ENCODE assay signal across 9 cellular contexts in the genomic region with DNA sequence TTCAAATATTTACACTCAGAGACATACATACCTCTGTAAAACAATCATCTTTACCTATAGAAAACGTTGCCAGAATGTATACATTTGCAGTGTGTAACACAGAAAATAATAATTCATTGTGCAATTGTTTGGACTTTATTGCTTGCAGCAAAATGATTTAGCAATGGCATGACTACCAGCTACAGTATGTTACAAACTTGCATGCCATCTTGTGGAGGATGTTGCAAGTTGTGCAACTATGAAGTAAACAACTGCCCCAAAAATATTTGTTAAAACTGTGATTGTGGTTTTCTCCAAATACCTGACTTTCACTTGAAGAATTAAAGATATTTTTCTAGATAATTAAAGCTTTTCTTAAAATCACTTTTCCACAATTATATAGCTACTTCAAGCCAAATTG. TPM values are rescaled to one million over a fixed set of nuclear protein-coding genes. Genes with fewer than 3 reads are reported as not detected.
A peak's percentile ranks its signal among the peaks of the same experiment; 100 is the strongest.
DNase-seq lines count a peak whose midpoint lies in the region; ATAC-seq, FAIRE-seq and TF ChIP-seq lines count a peak whose summit lies in the region.
"Had no signal": no experiment of that assay in that cellular context is flagged by ENCODE, and none has a peak within 500 bp of the region (broad histone marks: within the 10 kb centered on the region; RNA-seq: fewer than 3 reads in every experiment).

No MANE protein-coding gene starts in this region.

- H3K9ac ChIP-seq in IMR-90 (ENCODE audit: low read depth, low read length) (no peak overlapping the region), GM12878 (ENCODE audit: control insufficient read depth, insufficient read depth, low read length) (no peak overlapping the region)

- H3K9me1 ChIP-seq in IMR-90 (ENCODE audit: insufficient read depth, low read length), result no peaks in the 10 kb centered on the region

- no CpG with 5 or more reads among the region's 1 CpG for WGBS in IMR-90 (ENCODE audit: extremely low coverage in 2 of 2, insufficient read length in 1 of 2), 2 experiments
- 0% methylated on average over 1 of the region's 1 CpG for WGBS in GM12878 (ENCODE audit: insufficient coverage, insufficient replicate concordance, low lambda C conversion rate, missing lambda C conversion rate)

- no peak for FAIRE-seq in GM12878 (lab: Jason Lieb, UNC)

- H2AK9ac ChIP-seq in IMR-90 (replicated peaks; ENCODE audit: low read depth, low read length, poor library complexity), result no peak overlapping the region

- no peaks in the 10 kb centered on the region for H3K79me1 ChIP-seq in IMR-90 (ENCODE audit: low read depth in 1 of 2, low read length in 2 of 2)

- H3K4me3 ChIP-seq in IMR-90 (ENCODE audit: insufficient read depth, low read depth, low read length) (no peak overlapping the region), GM12878 (no peak overlapping the region), lower lobe of right lung (no peak overlapping the region)

- DNase-seq in IMR-90, result peak; percentile 53
- DNase-seq in GM12878 (ENCODE audit: low read depth, low spot score), result no peak
- DNase-seq in lower lobe of right lung, result no peak
- DNase-seq: T-cell had no signal

- intact Hi-C loops in IMR-90 (cut with micrococcal nuclease), result no loop called here
- intact Hi-C loops in GM12878 (cut with micrococcal nuclease; ENCODE audit: unreplicated experiment), result no loop called here
- intact Hi-C loops in lower lobe of right lung (cut with DNase I), result no loop called here

- H3K18ac ChIP-seq in IMR-90 (ENCODE audit: low read depth, low read length), result no peak overlapping the region

- no peak overlapping the region for H2BK15ac ChIP-seq in IMR-90 (ENCODE audit: low read depth, low read length)

- H3K79me2 ChIP-seq in GM12878 (ENCODE audit: control insufficient read depth, insufficient read depth, low read length), result no peaks in the 10 kb centered on the region

- H4K20me1 ChIP-seq in IMR-90 (ENCODE audit: insufficient read depth, low read length) (no peaks in the 10 kb centered on the region), GM12878 (ENCODE audit: control insufficient read depth, insufficient read depth) (no peaks in the 10 kb centered on the region)

- TF ChIP-seq POLR2A in IMR-90 (IDR thresholded peaks at IDR 0.05; ENCODE audit: low read depth, low read length), result no peak
- TF ChIP-seq POLR2A in GM12878 (IDR thresholded peaks at IDR 0.05; ENCODE audit: low read depth, low read length), result no peak

- TF ChIP-seq CTCF in C4-2B (conservative IDR thresholded peaks at IDR 0.05) (peak; percentile 23), IMR-90 (conservative IDR thresholded peaks at IDR 0.05; ENCODE audit: low read depth, low read length) (peak; percentile 59), GM12878 (IDR thresholded peaks at IDR 0.05 in 2 of 3, conservative IDR thresholded peaks at IDR 0.05 in 1 of 3; ENCODE audit: control insufficient read depth in 2 of 3, extremely low read depth in 1 of 3, insufficient read depth in 1 of 3, low read depth in 3 of 3, low read length in 3 of 3) (peak in 2 of 3 experiments; percentile 18; a peak in 2 of 6 replicates), lower lobe of right lung (IDR thresholded peaks at IDR 0.05) (peak; percentile 27)

- H2AK5ac ChIP-seq in IMR-90 (ENCODE audit: low read depth, low read length), result no peak overlapping the region

- H3K4ac ChIP-seq in IMR-90 (ENCODE audit: low read depth, low read length), result no peak overlapping the region

- in situ Hi-C loops in IMR-90 (cut with MboI; ENCODE audit: low sequenced_read_pairs) (no loop called here), GM12878 (cut with MboI) (no loop called here)

- H4K8ac ChIP-seq in IMR-90 (ENCODE audit: low read depth in 2 of 2, low read length in 2 of 2), result no peak overlapping the region

- no peak overlapping the region for H3K27ac ChIP-seq in C4-2B
- no peak overlapping the region for H3K27ac ChIP-seq in IMR-90 (ENCODE audit: insufficient read depth, low read length)
- no peak overlapping the region for H3K27ac ChIP-seq in GM12878 (ENCODE audit: control insufficient read depth, insufficient read depth)
- no peak overlapping the region for H3K27ac ChIP-seq in lower lobe of right lung

- H2BK5ac ChIP-seq in IMR-90 (ENCODE audit: low read depth, low read length, poor library complexity, severe bottlenecking), result no peak overlapping the region

- H4K5ac ChIP-seq in IMR-90 (ENCODE audit: low read depth, low read length), result no peak overlapping the region

- H2AFZ ChIP-seq in IMR-90 (replicated peaks; ENCODE audit: low read length, poor library complexity) (no peak overlapping the region), GM12878 (ENCODE audit: control insufficient read depth, low read depth, low read length) (no peak overlapping the region)

- TF ChIP-seq EP300 in GM12878 (IDR thresholded peaks at IDR 0.05; ENCODE audit: borderline replicate concordance in 1 of 2, control insufficient read depth in 1 of 2, low read depth in 2 of 2, low read length in 2 of 2), result no peak

- no peaks in the 10 kb centered on the region for H3K4me1 ChIP-seq in IMR-90 (ENCODE audit: control insufficient read depth, insufficient read depth, low read length)
- no peaks in the 10 kb centered on the region for H3K4me1 ChIP-seq in GM12878 (ENCODE audit: control insufficient read depth, insufficient read depth, low read length)
- H3K4me1 ChIP-seq in lower lobe of right lung, result no peaks in the 10 kb centered on the region

- CTCF ChIA-PET in IMR-90 (lab: Yijun Ruan, JAX), result interaction anchor here (0.8 to 1.2 kb wide), 4 partner anchors 12 to 442 kb away, joined by 3 read pairs; partner anchors contain the start of gene C3orf49
- CTCF ChIA-PET in GM12878 (lab: Yijun Ruan, JAX), result interaction anchor here (1.2 kb wide), 1 partner anchor 443 kb away, joined by 5 read pairs; no protein-coding TSS in a partner anchor

- H3K9me3 ChIP-seq in IMR-90 (ENCODE audit: control insufficient read depth, insufficient read depth, low read length), result no peaks in the 10 kb centered on the region
- H3K9me3 ChIP-seq in GM12878 (replicated peaks; ENCODE audit: control insufficient read depth, insufficient read depth, low read length), result no peaks in the 10 kb centered on the region
- H3K9me3 ChIP-seq in lower lobe of right lung, result no peaks in the 10 kb centered on the region

- ATAC-seq in IMR-90 (ENCODE audit: low read depth), result peak; percentile 59
- ATAC-seq in GM12878, result no peak
- ATAC-seq in lower lobe of right lung, result no peak
- ATAC-seq in GM21825 (IDR thresholded peaks at IDR 0.05; ENCODE audit: unreplicated experiment), result no peak
- no peak for ATAC-seq in HG03196 (IDR thresholded peaks at IDR 0.05; ENCODE audit: unreplicated experiment)
- no peak for ATAC-seq in GM21381 (IDR thresholded peaks at IDR 0.05; ENCODE audit: unreplicated experiment)
- ATAC-seq in esophagus mucosa, result no peak
- ATAC-seq: T-cell had no signal

- H3K27me3 ChIP-seq in IMR-90 (ENCODE audit: control insufficient read depth, insufficient read depth, low read length) (peaks cover 3% of the 10 kb centered on the region), GM12878 (replicated peaks in 1 of 2; ENCODE audit: control insufficient read depth in 2 of 2, insufficient read depth in 2 of 2, low read length in 1 of 2) (no peaks in the 10 kb centered on the region), lower lobe of right lung (ENCODE audit: low read depth) (no peaks in the 10 kb centered on the region)

- H2BK120ac ChIP-seq in IMR-90 (ENCODE audit: low read depth, low read length), result no peak overlapping the region

- no TSS peak for BruUV-seq in IMR-90 (replicated peaks; lab: Mats Ljungman, UMichigan)
- BruUV-seq in GM12878 (replicated peaks; lab: Mats Ljungman, UMichigan), result no TSS peak

- RAD21 ChIA-PET in GM12878 (lab: Charles Lee; ENCODE audit: unreplicated experiment), result no interaction called here

- H3K23ac ChIP-seq in IMR-90 (ENCODE audit: low read depth, low read length), result no peak overlapping the region

- H3K14ac ChIP-seq in IMR-90 (replicated peaks; ENCODE audit: low read depth, low read length), result no peak overlapping the region

- TF ChIP-seq RAD21 in IMR-90 (IDR thresholded peaks at IDR 0.05; ENCODE audit: low read length) (peak; percentile 61), GM12878 (IDR thresholded peaks at IDR 0.05; ENCODE audit: insufficient read depth, low read depth, low read length) (peak; percentile 34; the same call in 1 of the 2 replicates)

- POLR2A ChIA-PET in IMR-90 (lab: Charles Lee; ENCODE audit: unreplicated experiment), result no interaction called here
- POLR2A ChIA-PET in GM12878 (lab: Charles Lee), result no interaction called here

- no peaks in the 10 kb centered on the region for H3K36me3 ChIP-seq in IMR-90 (ENCODE audit: control insufficient read depth, insufficient read depth, low read length)
- no peaks in the 10 kb centered on the region for H3K36me3 ChIP-seq in GM12878 (ENCODE audit: control insufficient read depth in 2 of 2, insufficient read depth in 2 of 2, low read length in 1 of 2)
- no peaks in the 10 kb centered on the region for H3K36me3 ChIP-seq in lower lobe of right lung

- H4K91ac ChIP-seq in IMR-90 (ENCODE audit: insufficient read depth, low read depth, low read length), result no peak overlapping the region

- H3K56ac ChIP-seq in IMR-90 (ENCODE audit: extremely low read depth, insufficient read depth, low read length), result no peak overlapping the region

- dilution Hi-C loops in IMR-90 (cut with HindIII; ENCODE audit: low sequenced_read_pairs, unreplicated experiment), result no loop called here

- SMC1A ChIA-PET in GM12878 (lab: Charles Lee; ENCODE audit: uncharacterized antibody, unreplicated experiment), result interaction anchor here (1.0 kb wide), 1 partner anchor 26 kb away, joined by 3 read pairs; no protein-coding TSS in a partner anchor

- no peak overlapping the region for H2BK20ac ChIP-seq in IMR-90 (ENCODE audit: low read depth, low read length)

- H3K4me2 ChIP-seq in IMR-90 (ENCODE audit: low read depth, low read length), result no peak overlapping the region
- no peak overlapping the region for H3K4me2 ChIP-seq in GM12878 (ENCODE audit: control insufficient read depth, insufficient read depth)

RNA-seq across cellular contexts. Expression of gene C3orf49, which starts 27.1 kb away (rescaled TPM):
- total RNA-seq in IMR-90 (2012; rRNA removed) (not detected in 2 replicates), GM12878 (2014; rRNA removed) (not detected in 2 replicates), GM12878 (2014; rRNA removed; fragmentation: Illumina TruSeq; extraction: Trizol) (not detected in 2 replicates), GM12878 (2021) (not detected in 2 replicates), lower lobe of right lung (not detected), esophagus mucosa (not detected)
- polyA plus RNA-seq in IMR-90 (2012; rRNA removed) (not detected in 2 replicates), GM12878 (2011; rRNA removed) (not detected in 2 replicates), GM12878 (2014; fragmentation: Illumina TruSeq; extraction: Trizol) (not detected in 2 replicates), GM12878 (2014; fragmentation: Nextera tagmentation; extraction: Ambion mirVana) (not detected), GM12878 (2014; rRNA removed) (not detected in 2 replicates), GM12878 (2016; fragmentation: Nextera tagmentation; extraction: Ambion mirVana) (under 1 TPM in 1 of 2 experiments, not detected in 1; 0.21 TPM)
- polyA plus RNA-seq in IMR-90 (2012; cell fraction: cytosol; rRNA removed), result not detected in 2 replicates
- polyA plus RNA-seq in IMR-90 (2012; cell fraction: nucleus; rRNA removed; ENCODE audit: low replicate concordance), result not detected in 2 replicates
- not detected in 2 replicates for total RNA-seq in GM12878 (2013; cell fraction: nucleolus; rRNA removed)
- polyA plus RNA-seq in GM12878 (2011; ENCODE audit: low read depth), result not detected
- polyA plus RNA-seq in GM12878 (2011; cell fraction: cytosol; rRNA removed), result not detected in 2 replicates
- polyA plus RNA-seq in GM12878 (2011; cell fraction: nucleus; rRNA removed), result not detected in 2 replicates
- not detected in 2 replicates for polyA plus RNA-seq in GM12878 (2012)
- not detected in 2 replicates for polyA minus RNA-seq in GM12878 (2011; rRNA and poly(A)+ RNA removed)
- not detected in 2 replicates for polyA minus RNA-seq in GM12878 (2011; cell fraction: cytosol; rRNA and poly(A)+ RNA removed)
- polyA minus RNA-seq in GM12878 (2011; cell fraction: nucleus; rRNA and poly(A)+ RNA removed), result not detected in 2 replicates
- total RNA-seq: T-cell had no signal
